26 cellular contexts compared by ENCODE assay signal in the genomic region with DNA sequence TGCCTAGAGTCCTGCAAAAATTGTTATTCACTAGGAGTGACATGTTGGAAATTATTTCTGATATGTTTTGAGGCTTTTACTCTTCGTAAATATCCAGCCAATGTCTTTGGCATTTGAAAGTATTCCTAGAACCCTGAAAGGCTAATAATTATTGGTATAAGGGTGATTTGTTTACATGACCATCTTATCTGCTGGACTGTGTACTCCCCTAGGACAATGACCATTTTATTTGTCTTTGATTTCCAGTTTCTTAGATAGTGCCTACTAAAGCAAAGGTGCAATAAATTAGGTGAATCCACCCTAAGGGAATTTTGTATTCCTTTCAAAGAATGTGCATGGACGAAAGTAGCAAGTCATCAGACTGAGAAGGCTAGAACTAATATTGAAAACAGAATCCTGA.
"Had no signal": no experiment of that assay in that cellular context is flagged by ENCODE, and none has a peak within 500 bp of the region (broad histone marks: within the 10 kb centered on the region; RNA-seq: fewer than 3 reads in every experiment).

No MANE protein-coding gene starts in this region.

- H3K27me3 ChIP-seq: SJSA1 had no signal

- H3K4me1 Mint-ChIP-seq: IgD-negative memory B cell, T-cell had no signal

- H3K27ac ChIP-seq: KMS-11, SJSA1 had no signal

- FAIRE-seq: K562, RCC 7860 had no signal

- H3K4me1 ChIP-seq: SJSA1 had no signal

- H3K9me2 ChIP-seq: SK-N-SH had no signal

- H3K4me2 ChIP-seq: KMS-11, SK-N-SH had no signal

- H3K36me3 ChIP-seq: SJSA1 had no signal

- H3K4me3 ChIP-seq: K562, SJSA1 had no signal

- H3K36me3 Mint-ChIP-seq: T-cell had no signal

- ATAC-seq: K562, T-cell had no signal

- DNase-seq: Kasumi-1, MM.1S, NCI-H1092 treated with DMSO at 0.1 percent for 48 hours, NCI-H1436, NCI-H1694 treated with DMSO at 0.1 percent for 48 hours, NCI-H1930, NCI-H2081, NCI-H2107, NCI-H2171, NCI-H226, NCI-H446, NCI-H510A, NCI-H524 treated with DMSO at 0.1 percent for 48 hours, NCI-H69, NCI-H774, Right ventricle myocardium superior, RPMI8226, SIG-M5, SK-N-SH, SW 1271, T-cell had no signal

- H3K9me3 ChIP-seq: SJSA1, SK-N-SH had no signal

- H3K27ac Mint-ChIP-seq: IgD-negative memory B cell, T-cell had no signal

- H3K4me3 Mint-ChIP-seq: IgD-negative memory B cell, T-cell had no signal

- H3K9ac ChIP-seq: KMS-11, SK-N-SH had no signal
